17 cellular contexts compared by ENCODE assay signal in genomic region chr5:169746147-169746694, GRCh38.
DNase-seq lines count a peak whose midpoint lies in the region; ATAC-seq and TF ChIP-seq lines count a peak whose summit lies in the region.
"Had no signal": no experiment of that assay in that cellular context is flagged by ENCODE, and none has a peak within 500 bp of the region (broad histone marks: within the 10 kb centered on the region; RNA-seq: fewer than 3 reads in every experiment).

No MANE protein-coding gene starts in this region.

- peaks cover 14% of the 10 kb centered on the region for H4K20me1 ChIP-seq in BLaER1

- H3K9ac ChIP-seq in BLaER1: no peak overlapping the region
- 0 out of 2 replicates have a peak overlapping the region, but pooled peaks have one; percentile 24 for H3K9ac ChIP-seq in HUES64 (ENCODE audit: low read depth, low read length)

- WGBS in HUES64: 77% methylated on average over 5 of the region's 5 CpGs

- no peak overlapping the region; the same call in 1 of the 2 replicates for H3K27ac ChIP-seq in BLaER1
- H3K27ac ChIP-seq in HUES64 (ENCODE audit: low read depth, low read length): no peak overlapping the region
- H3K27ac ChIP-seq: esophagus muscularis mucosa had no signal

- H3K36me3 ChIP-seq in BLaER1: peaks cover 56% of the 10 kb centered on the region
- no peaks in the 10 kb centered on the region for H3K36me3 ChIP-seq in HUES64 (ENCODE audit: insufficient read depth, low read length)
- H3K36me3 ChIP-seq: esophagus muscularis mucosa had no signal

- DNase-seq in epithelial cell of esophagus (ENCODE audit: low read depth): peak; percentile 18
- no peak for DNase-seq in head of caudate nucleus
- DNase-seq in cerebellum (ENCODE audit: low spot score): no peak
- DNase-seq: activated B cell treated with CpG ODN at 0.5 μM for 24 hours; activated effector memory CD4-positive, alpha-beta T cell treated with Interleukin-2 at 50 U/mL for 16 hours; central memory CD4-positive, alpha-beta T cell; NCI-H1092 treated with DMSO at 0.1 percent for 48 hours; NCI-H524 treated with DMSO at 0.1 percent for 48 hours; SHP77 treated with DMSO at 0.1 percent for 48 hours; stimulated activated CD4-positive, alpha-beta T cell treated with anti-CD3 and anti-CD28 coated beads, Interleukin-12 subunit alpha, Interleukin-12 subunit beta, amount 100 ng/mL, for 4 hours; stimulated activated CD8-positive, alpha-beta memory T cell treated with anti-CD3 and anti-CD28 coated beads, Interleukin-4, amount 100 ng/mL, for 48 hours had no signal

- intact Hi-C loops in head of caudate nucleus (cut with DNase I): no loop called here

- ATAC-seq in GM18868 (IDR thresholded peaks at IDR 0.05; ENCODE audit: unreplicated experiment) (peak; percentile 75), GM21737 (IDR thresholded peaks at IDR 0.05; ENCODE audit: unreplicated experiment) (no peak), GM19455 (IDR thresholded peaks at IDR 0.05; ENCODE audit: unreplicated experiment) (no peak)

- H3K4me1 ChIP-seq in BLaER1 (peaks cover 50% of the 10 kb centered on the region), HUES64 (ENCODE audit: insufficient read depth, low read length) (peaks cover 11% of the 10 kb centered on the region)
- H3K4me1 ChIP-seq: esophagus muscularis mucosa had no signal

- H3K4me2 ChIP-seq in BLaER1: peak overlapping the region; percentile 64

- no peaks in the 10 kb centered on the region for H3K9me3 ChIP-seq in BLaER1
- H3K9me3 ChIP-seq in HUES64 (ENCODE audit: insufficient read depth, low read depth, low read length): no peaks in the 10 kb centered on the region
- H3K9me3 ChIP-seq: esophagus muscularis mucosa had no signal

- no peaks in the 10 kb centered on the region for H3K27me3 ChIP-seq in BLaER1
- H3K27me3 ChIP-seq in HUES64 (ENCODE audit: insufficient read depth, low read length): no peaks in the 10 kb centered on the region

- no peak for TF ChIP-seq CTCF in epithelial cell of esophagus (IDR thresholded peaks at IDR 0.05; ENCODE audit: insufficient read depth, low read depth, low read length, missing control alignments)

- H3K4me3 ChIP-seq in BLaER1 (no peak overlapping the region), HUES64 (ENCODE audit: low read length) (no peak overlapping the region), epithelial cell of esophagus (ENCODE audit: low read length) (no peak overlapping the region)
- H3K4me3 ChIP-seq: esophagus muscularis mucosa had no signal
